In the genomic region with DNA sequence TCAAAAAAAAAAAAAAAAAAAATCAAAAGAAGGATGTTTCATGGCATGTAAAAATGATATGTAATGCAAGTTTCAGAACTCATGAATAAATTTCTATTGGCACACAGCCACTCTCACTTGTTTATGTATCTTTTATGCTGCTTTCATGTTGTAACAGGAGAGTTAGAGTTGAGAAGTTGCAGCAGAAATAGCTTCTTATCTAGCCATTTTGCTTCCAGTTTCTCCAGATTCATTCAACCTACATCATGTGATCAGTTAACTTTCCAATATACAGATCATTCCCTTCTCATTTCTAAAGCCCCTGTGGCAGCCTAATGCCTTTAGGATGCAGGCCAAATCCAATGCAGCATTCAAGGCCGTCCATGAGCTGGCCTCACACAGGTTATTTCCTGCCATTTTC, we compare ENCODE assay signal across 28 cellular contexts. TPM values are rescaled to one million over a fixed set of nuclear protein-coding genes. Genes with fewer than 3 reads are reported as not detected.
A peak's percentile ranks its signal among the peaks of the same experiment; 100 is the strongest.
DNase-seq lines count a peak whose midpoint lies in the region; ATAC-seq and TF ChIP-seq lines count a peak whose summit lies in the region.
"Had no signal": no experiment of that assay in that cellular context is flagged by ENCODE, and none has a peak within 500 bp of the region (broad histone marks: within the 10 kb centered on the region; RNA-seq: fewer than 3 reads in every experiment).

No MANE protein-coding gene starts in this region.

- ATAC-seq in IMR-90 (ENCODE audit: low read depth): no peak
- ATAC-seq: activated naive CD8-positive, alpha-beta T cell treated with anti-CD3 and anti-CD28 coated beads, Interleukin-2, amount 50 U/mL, for 24 hours; activated T-cell treated with anti-CD3 and anti-CD28 coated beads, Interleukin-2, amount 50 U/mL, for 4 hours; right lobe of liver had no signal

- H3K4me3 ChIP-seq in IMR-90 (ENCODE audit: insufficient read depth, low read depth, low read length) (no peak overlapping the region), astrocyte of the spinal cord (ENCODE audit: low read depth, low read length) (no peak overlapping the region), fibroblast of lung (replicated peaks in 1 of 4; ENCODE audit: control extremely low read depth in 1 of 4, insufficient read depth in 1 of 4, low read depth in 3 of 4, low read length in 4 of 4) (no peak overlapping the region)
- H3K4me3 ChIP-seq: breast epithelium, esophagus squamous epithelium, lung, right lobe of liver had no signal

- POLR2A ChIA-PET in IMR-90 (lab: Charles Lee; ENCODE audit: unreplicated experiment): no interaction called here

- H3K56ac ChIP-seq in IMR-90 (ENCODE audit: extremely low read depth, insufficient read depth, low read length): no peak overlapping the region

- H3K27me3 ChIP-seq in IMR-90 (ENCODE audit: control insufficient read depth, insufficient read depth, low read length) (no peaks in the 10 kb centered on the region), fibroblast of lung (ENCODE audit: control insufficient read depth, insufficient read depth, low read length) (no peaks in the 10 kb centered on the region)
- H3K27me3 ChIP-seq: breast epithelium, esophagus squamous epithelium, right lobe of liver had no signal

- no peak overlapping the region for H3K4me2 ChIP-seq in IMR-90 (ENCODE audit: low read depth, low read length)
- H3K4me2 ChIP-seq in fibroblast of lung (ENCODE audit: extremely low read depth, insufficient read depth, low read length): no peak overlapping the region

- 0 out of 4 replicates have a peak, but pooled peaks cover 0 to 4% of the 10 kb centered on the region in 2 experiments for H3K79me1 ChIP-seq in IMR-90 (ENCODE audit: low read depth in 1 of 2, low read length in 2 of 2)

- dilution Hi-C loops in IMR-90 (cut with HindIII; ENCODE audit: low sequenced_read_pairs, unreplicated experiment): no loop called here

- no peak for TF ChIP-seq CTCF in IMR-90 (conservative IDR thresholded peaks at IDR 0.05; ENCODE audit: low read depth, low read length)
- TF ChIP-seq CTCF in astrocyte of the spinal cord (IDR thresholded peaks at IDR 0.05; ENCODE audit: low read depth, low read length): no peak
- TF ChIP-seq CTCF in fibroblast of lung (conservative IDR thresholded peaks at IDR 0.05 in 1 of 2, IDR thresholded peaks at IDR 0.05 in 1 of 2; ENCODE audit: low read depth in 1 of 2, low read length in 2 of 2): no peak
- no peak for TF ChIP-seq CTCF in neural crest cell (conservative IDR thresholded peaks at IDR 0.05)

- no peak overlapping the region for H2BK15ac ChIP-seq in IMR-90 (ENCODE audit: low read depth, low read length)

- H3K4me1 ChIP-seq in IMR-90 (ENCODE audit: control insufficient read depth, insufficient read depth, low read length) (peaks cover 2% of the 10 kb centered on the region; the same call in 1 of the 2 replicates), fibroblast of lung (ENCODE audit: control insufficient read depth, extremely low read depth, insufficient read depth, low read length) (no peaks in the 10 kb centered on the region)
- H3K4me1 ChIP-seq: breast epithelium, right lobe of liver had no signal

- no peak overlapping the region for H3K23ac ChIP-seq in IMR-90 (ENCODE audit: low read depth, low read length)

- no peak for TF ChIP-seq POLR2A in IMR-90 (IDR thresholded peaks at IDR 0.05; ENCODE audit: low read depth, low read length)

- BruUV-seq in IMR-90 (replicated peaks; lab: Mats Ljungman, UMichigan): no TSS peak

- H3K9me3 ChIP-seq in IMR-90 (ENCODE audit: control insufficient read depth, insufficient read depth, low read length) (no peaks in the 10 kb centered on the region), fibroblast of lung (ENCODE audit: control insufficient read depth, insufficient read depth, low read depth, low read length) (no peaks in the 10 kb centered on the region)
- H3K9me3 ChIP-seq: breast epithelium, Caco-2, esophagus squamous epithelium, right lobe of liver had no signal

- intact Hi-C loops in IMR-90 (cut with micrococcal nuclease): no loop called here

- H3K14ac ChIP-seq in IMR-90 (replicated peaks; ENCODE audit: low read depth, low read length): no peak overlapping the region

- no peak overlapping the region for H3K27ac Mint-ChIP-seq in neural crest cell (ENCODE audit: unreplicated experiment)
- H3K27ac Mint-ChIP-seq: activated CD4-positive, alpha-beta T cell treated with anti-CD3 and anti-CD28 coated beads, Interleukin-2, amount 10 ng/mL, durations not matched to agents 24 days and 14 days; activated naive CD8-positive, alpha-beta T cell treated with anti-CD3 and anti-CD28 coated beads, Interleukin-2, amount 50 U/mL, for 24 hours had no signal

- no peaks in the 10 kb centered on the region for H3K79me2 ChIP-seq in fibroblast of lung (ENCODE audit: control insufficient read depth, insufficient read depth, low read length)

- no peak overlapping the region for H3K18ac ChIP-seq in IMR-90 (ENCODE audit: low read depth, low read length)

- no peak overlapping the region for H2AK5ac ChIP-seq in IMR-90 (ENCODE audit: low read depth, low read length)

- no peak overlapping the region for H3K27ac ChIP-seq in IMR-90 (ENCODE audit: insufficient read depth, low read length)
- H3K27ac ChIP-seq in fibroblast of lung (ENCODE audit: insufficient read depth, low read length): no peak overlapping the region
- H3K27ac ChIP-seq: breast epithelium, C4-2B, right lobe of liver, WERI-Rb-1 had no signal

- peaks cover 13% of the 10 kb centered on the region for H3K4me1 Mint-ChIP-seq in neural crest cell

- H4K5ac ChIP-seq in IMR-90 (ENCODE audit: low read depth, low read length): no peak overlapping the region

- H3K27me3 Mint-ChIP-seq in neural crest cell (ENCODE audit: low read depth): no peaks in the 10 kb centered on the region
- H3K27me3 Mint-ChIP-seq: activated CD4-positive, alpha-beta T cell treated with anti-CD3 and anti-CD28 coated beads, Interleukin-2, amount 10 ng/mL, durations not matched to agents 24 days and 14 days; activated naive CD8-positive, alpha-beta T cell treated with anti-CD3 and anti-CD28 coated beads, Interleukin-2, amount 50 U/mL, for 24 hours had no signal

- H2AFZ ChIP-seq in IMR-90 (replicated peaks; ENCODE audit: low read length, poor library complexity) (no peak overlapping the region), fibroblast of lung (ENCODE audit: low read length) (no peak overlapping the region)

- H2BK20ac ChIP-seq in IMR-90 (ENCODE audit: low read depth, low read length): no peak overlapping the region

- H3K9me3 Mint-ChIP-seq in neural crest cell: no peaks in the 10 kb centered on the region
- H3K9me3 Mint-ChIP-seq: activated CD4-positive, alpha-beta T cell treated with anti-CD3 and anti-CD28 coated beads, Interleukin-2, amount 10 ng/mL, durations not matched to agents 24 days and 14 days; activated naive CD8-positive, alpha-beta T cell treated with anti-CD3 and anti-CD28 coated beads, Interleukin-2, amount 50 U/mL, for 24 hours; activated T-cell treated with anti-CD3 and anti-CD28 coated beads, Interleukin-2, amount 50 U/mL, for 4 hours had no signal

- no peaks in the 10 kb centered on the region for H4K20me1 ChIP-seq in IMR-90 (ENCODE audit: insufficient read depth, low read length)
- H4K20me1 ChIP-seq in fibroblast of lung (ENCODE audit: control insufficient read depth, extremely low read depth, insufficient read depth, low read length): no peaks in the 10 kb centered on the region

- peak overlapping the region; percentile 21 for H3K4me3 Mint-ChIP-seq in neural crest cell
- H3K4me3 Mint-ChIP-seq: activated CD4-positive, alpha-beta T cell treated with anti-CD3 and anti-CD28 coated beads, Interleukin-2, amount 10 ng/mL, durations not matched to agents 24 days and 14 days; activated naive CD8-positive, alpha-beta T cell treated with anti-CD3 and anti-CD28 coated beads, Interleukin-2, amount 50 U/mL, for 24 hours; activated T-cell treated with anti-CD3 and anti-CD28 coated beads, Interleukin-2, amount 50 U/mL, for 4 hours had no signal

- no peak overlapping the region for H3K9ac ChIP-seq in IMR-90 (ENCODE audit: low read depth, low read length)
- H3K9ac ChIP-seq in fibroblast of lung (ENCODE audit: insufficient read depth, low read length): no peak overlapping the region

- no peak overlapping the region for H2BK120ac ChIP-seq in IMR-90 (ENCODE audit: low read depth, low read length)

- DNase-seq in IMR-90: peak; percentile 33
- peak; percentile 6 for DNase-seq in astrocyte of the spinal cord (ENCODE audit: low read depth, low spot score)
- DNase-seq in fibroblast of lung (ENCODE audit: low read depth in 2 of 2): peak; percentile 6 to 23
- no peak for DNase-seq in neural crest cell (ENCODE audit: low read depth, low spot score)
- no peak for DNase-seq in stimulated activated naive CD4-positive, alpha-beta T cell (lab: John Stamatoyannopoulos, UW)
- DNase-seq in DMS 273 treated with DMSO at 0.1 percent for 48 hours (lab: John Stamatoyannopoulos, UW): no peak
- DNase-seq in hypothalamus (lab: John Stamatoyannopoulos, UW): no peak
- no peak for DNase-seq in ACHN
- DNase-seq: activated CD4-positive, alpha-beta T cell treated with anti-CD3 and anti-CD28 coated beads, Interleukin-2, amount 10 ng/mL, durations not matched to agents 24 days and 14 days; activated naive CD8-positive, alpha-beta T cell treated with anti-CD3 and anti-CD28 coated beads, Interleukin-2, amount 50 U/mL, for 24 hours; activated T-cell treated with anti-CD3 and anti-CD28 coated beads, Interleukin-2, amount 50 U/mL, for 4 hours; Caco-2; cortex of kidney; esophagus squamous epithelium; HCEC 1CT; Kasumi-1; NCI-H1694 treated with DMSO at 0.1 percent for 48 hours; NCI-H524; right lobe of liver; SHP77 treated with DMSO at 0.1 percent for 48 hours; stimulated activated CD4-positive, alpha-beta T cell treated with anti-CD3 and anti-CD28 coated beads, Interleukin-2, amount 100 ng/mL, for 48 hours; substantia nigra; SW 1271; T1000; WERI-Rb-1 had no signal

- H3K4ac ChIP-seq in IMR-90 (ENCODE audit: low read depth, low read length): no peak overlapping the region

- H3K36me3 Mint-ChIP-seq in neural crest cell (ENCODE audit: low read depth): no peaks in the 10 kb centered on the region

- H2AK9ac ChIP-seq in IMR-90 (replicated peaks; ENCODE audit: low read depth, low read length, poor library complexity): no peak overlapping the region

- no peak overlapping the region for H2BK5ac ChIP-seq in IMR-90 (ENCODE audit: low read depth, low read length, poor library complexity, severe bottlenecking)

- no peaks in the 10 kb centered on the region; the same call in 1 of the 2 replicates for H3K9me1 ChIP-seq in IMR-90 (ENCODE audit: insufficient read depth, low read length)

- H3K36me3 ChIP-seq in IMR-90 (ENCODE audit: control insufficient read depth, insufficient read depth, low read length) (no peaks in the 10 kb centered on the region), fibroblast of lung (ENCODE audit: control insufficient read depth, insufficient read depth, low read length) (no peaks in the 10 kb centered on the region)
- H3K36me3 ChIP-seq: breast epithelium, esophagus squamous epithelium, right lobe of liver, WERI-Rb-1 had no signal

- 0% methylated on average over 1 of the region's 1 CpG; no CpG with 5 or more reads in 1 of the 2 experiments for WGBS in IMR-90 (ENCODE audit: extremely low coverage in 2 of 2, insufficient read length in 1 of 2), 2 experiments

- no peak overlapping the region for H4K91ac ChIP-seq in IMR-90 (ENCODE audit: insufficient read depth, low read depth, low read length)

- H4K8ac ChIP-seq in IMR-90 (ENCODE audit: low read depth in 2 of 2, low read length in 2 of 2): no peak overlapping the region

- in situ Hi-C loops in IMR-90 (cut with MboI; ENCODE audit: low sequenced_read_pairs) (no loop called here), astrocyte of the spinal cord (cut with HindIII; ENCODE audit: low sequenced_read_pairs) (no loop called here), ACHN (cut with HindIII; ENCODE audit: low pct_ligation_motif_present, low pct_unique_long_range_greater_than_20kb, low sequenced_read_pairs) (no loop called here)

- CTCF ChIA-PET in IMR-90 (lab: Yijun Ruan, JAX): interaction anchor here (0.6 to 1.3 kb wide), 2 partner anchors 20 to 53 kb away, joined by 3 to 4 read pairs; no protein-coding TSS in a partner anchor

- TF ChIP-seq RAD21 in IMR-90 (IDR thresholded peaks at IDR 0.05; ENCODE audit: low read length): no peak

RNA-seq across cellular contexts. Expression of gene ZNF786, which starts 30.4 kb away (rescaled TPM):
- 5.8 and 7.3 TPM in 2 replicates for total RNA-seq in IMR-90 (2012; rRNA removed)
- polyA plus RNA-seq in IMR-90 (2012; rRNA removed): 2.6 and 2.8 TPM in 2 replicates
- polyA plus RNA-seq in IMR-90 (2012; cell fraction: cytosol; rRNA removed): 1.0 and 2.1 TPM in 2 replicates
- 3.6 and 5.9 TPM in 2 replicates for polyA plus RNA-seq in IMR-90 (2012; cell fraction: nucleus; rRNA removed; ENCODE audit: low replicate concordance)
- total RNA-seq in fibroblast of lung: 4.6 and 5.4 TPM in 2 replicates
- polyA plus RNA-seq in fibroblast of lung: 1.7 and 1.8 TPM in 2 replicates
- polyA plus RNA-seq in fibroblast of lung (2012): 1.7 and 2.0 TPM in 2 replicates
- polyA minus RNA-seq in fibroblast of lung (ENCODE audit: low replicate concordance): 1.9 and 2.5 TPM in 2 replicates
- 16.2 and 17.1 TPM in 2 replicates for total RNA-seq in neural crest cell

RNA-seq across cellular contexts. Expression of gene PDIA4, which starts 31.9 kb away (rescaled TPM):
- total RNA-seq in IMR-90 (2012; rRNA removed) (277 and 304 TPM in 2 replicates), fibroblast of lung (156 and 266 TPM in 2 replicates), neural crest cell (151 and 154 TPM in 2 replicates)
- polyA plus RNA-seq in IMR-90 (2012; rRNA removed) (221 and 241 TPM in 2 replicates), fibroblast of lung (210 and 236 TPM in 2 replicates)
- 143 and 192 TPM in 2 replicates for polyA plus RNA-seq in IMR-90 (2012; cell fraction: cytosol; rRNA removed)
- polyA plus RNA-seq in IMR-90 (2012; cell fraction: nucleus; rRNA removed; ENCODE audit: low replicate concordance): 74.7 and 103 TPM in 2 replicates
- polyA plus RNA-seq in fibroblast of lung (2012): 175 and 182 TPM in 2 replicates
- polyA minus RNA-seq in fibroblast of lung (ENCODE audit: low replicate concordance): 77.0 and 107 TPM in 2 replicates

Comparison
In these comparisons a context has a peak if more than half of its experiments do, and no peak if none do; other contexts are left out.
1. DNase-seq: peak in IMR-90 (single experiment), astrocyte of the spinal cord (single experiment) and fibroblast of lung (2 of 2); none in neural crest cell (single experiment), stimulated activated naive CD4-positive, alpha-beta T cell (0 of 6), DMS 273 treated with DMSO at 0.1 percent for 48 hours (single experiment), hypothalamus (0 of 51) and ACHN (single experiment).